Comparison of ENCODE assay signal across 21 cellular contexts in the genomic region with DNA sequence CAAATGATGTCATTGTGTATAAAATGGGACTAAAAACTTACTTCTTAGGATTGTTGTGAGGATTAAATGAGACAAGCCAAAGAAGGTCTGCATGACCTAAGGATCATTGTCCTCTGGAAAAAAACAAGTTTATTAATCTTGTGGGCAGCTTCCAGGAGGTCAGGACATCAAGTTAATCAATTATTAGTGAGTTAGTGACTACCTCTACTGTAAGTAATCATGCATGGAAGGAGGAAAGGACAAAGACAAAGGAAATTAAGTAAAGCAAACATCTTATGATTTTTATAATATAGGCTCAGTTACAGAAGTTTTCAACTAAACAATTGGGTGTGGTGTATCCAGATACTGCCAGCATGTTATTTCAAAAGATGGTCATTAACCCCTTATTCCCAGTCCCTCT.
DNase-seq lines count a peak whose midpoint lies in the region; ATAC-seq and TF ChIP-seq lines count a peak whose summit lies in the region.
"Had no signal": no experiment of that assay in that cellular context is flagged by ENCODE, and none has a peak within 500 bp of the region (broad histone marks: within the 10 kb centered on the region; RNA-seq: fewer than 3 reads in every experiment).

No MANE protein-coding gene starts in this region.

- peaks cover 51% of the 10 kb centered on the region for H3K4me1 Mint-ChIP-seq in nephron
- peaks cover 2 to 9% (median 7%) of the 10 kb centered on the region in 4 donors for H3K4me1 Mint-ChIP-seq in naive thymus-derived CD8-positive, alpha-beta T cell
- H3K4me1 Mint-ChIP-seq: CD4-positive, CD25-positive, alpha-beta regulatory T cell had no signal

- CTCF ChIA-PET in HEK293 (lab: Yijun Ruan, JAX) = interaction anchor here (1.8 kb wide), 1 partner anchor 49 kb away, joined by 6 read pairs; no protein-coding TSS in a partner anchor

- no peak overlapping the region for H3K4me3 ChIP-seq in HEK293 (ENCODE audit: low read depth, low read length)
- H3K4me3 ChIP-seq: BLaER1 had no signal

- no peaks in the 10 kb centered on the region for H3K4me1 ChIP-seq in HEK293 (ENCODE audit: control insufficient read depth, insufficient read depth, low read length)
- H3K4me1 ChIP-seq: BE2C, BLaER1 had no signal

- TF ChIP-seq CTCF in HEK293 (tag by site-specific recombination; IDR thresholded peaks at IDR 0.05) = no peak
- no peak for TF ChIP-seq CTCF in nephron (IDR thresholded peaks at IDR 0.05; ENCODE audit: unreplicated experiment in 3 of 3)

- in situ Hi-C loops in Caki2 (cut with HindIII; ENCODE audit: low pct_unique_long_range_greater_than_20kb, low sequenced_read_pairs) = no loop called here

- no peak overlapping the region for H3K4me3 Mint-ChIP-seq in nephron
- no peak overlapping the region for H3K4me3 Mint-ChIP-seq in naive thymus-derived CD8-positive, alpha-beta T cell
- H3K4me3 Mint-ChIP-seq: CD14-positive monocyte; CD4-positive, alpha-beta memory T cell; CD4-positive, CD25-positive, alpha-beta regulatory T cell; CD8-positive, alpha-beta memory T cell had no signal

- no peak overlapping the region for H3K27ac ChIP-seq in HEK293 (ENCODE audit: extremely low read depth, low read depth, low read length)
- H3K27ac ChIP-seq: BLaER1 had no signal

- H3K27ac Mint-ChIP-seq in nephron = peak overlapping the region; percentile 66 to 88 (median 69)
- no peak overlapping the region for H3K27ac Mint-ChIP-seq in naive thymus-derived CD8-positive, alpha-beta T cell
- H3K27ac Mint-ChIP-seq: CD14-positive monocyte; CD4-positive, alpha-beta memory T cell; CD8-positive, alpha-beta memory T cell had no signal

- peaks cover 9% of the 10 kb centered on the region for H3K27me3 Mint-ChIP-seq in nephron (ENCODE audit: low read depth)
- peaks cover 5 to 20% (median 16%) of the 10 kb centered on the region in 5 donors for H3K27me3 Mint-ChIP-seq in naive thymus-derived CD8-positive, alpha-beta T cell

- ATAC-seq in HG03442 (IDR thresholded peaks at IDR 0.05; ENCODE audit: unreplicated experiment) = no peak
- no peak for ATAC-seq in naive thymus-derived CD8-positive, alpha-beta T cell

- DNase-seq in Caki2 (ENCODE audit: low read depth) (peak; percentile 52), kidney glomerular epithelial cell (lab: John Stamatoyannopoulos, UW) (peak; percentile 44), NCI-H2081 treated with DMSO at 0.1 percent for 48 hours (lab: John Stamatoyannopoulos, UW) (no peak), NCI-H524 (lab: John Stamatoyannopoulos, UW) (no peak)
- DNase-seq in naive thymus-derived CD8-positive, alpha-beta T cell = no peak
- DNase-seq: 8988T; ACHN; BE2C; C1 segment of cervical spinal cord; Calu3; CD4-positive, alpha-beta memory T cell; CD4-positive, CD25-positive, alpha-beta regulatory T cell; CD8-positive, alpha-beta memory T cell; COR-L47; DMS79 treated with DMSO at 0.1 percent for 48 hours; GF-D8 had no signal

- no peaks in the 10 kb centered on the region for H3K36me3 ChIP-seq in HEK293 (ENCODE audit: control insufficient read depth in 2 of 2, insufficient read depth in 1 of 2, low read length in 2 of 2)
- H3K36me3 ChIP-seq: BE2C, BLaER1 had no signal

- no peaks in the 10 kb centered on the region for H3K9me3 ChIP-seq in HEK293 (ENCODE audit: control insufficient read depth, insufficient read depth, low read depth, low read length)
- H3K9me3 ChIP-seq: BE2C, BLaER1 had no signal

- no peaks in the 10 kb centered on the region for H3K36me3 Mint-ChIP-seq in nephron (ENCODE audit: low read depth)
- no peaks in the 10 kb centered on the region for H3K36me3 Mint-ChIP-seq in naive thymus-derived CD8-positive, alpha-beta T cell
- H3K36me3 Mint-ChIP-seq: CD4-positive, alpha-beta memory T cell; CD4-positive, CD25-positive, alpha-beta regulatory T cell; CD8-positive, alpha-beta memory T cell had no signal

- peaks cover 10% of the 10 kb centered on the region for H3K9me3 Mint-ChIP-seq in nephron
- H3K9me3 Mint-ChIP-seq in naive thymus-derived CD8-positive, alpha-beta T cell = no peaks in the 10 kb centered on the region
- H3K9me3 Mint-ChIP-seq: CD4-positive, CD25-positive, alpha-beta regulatory T cell; CD8-positive, alpha-beta memory T cell had no signal

- POLR2A ChIA-PET in HEK293 (lab: Yijun Ruan, JAX) = no interaction called here
- POLR2A ChIA-PET in naive thymus-derived CD8-positive, alpha-beta T cell (lab: Charles Lee) = no interaction called here

TF ChIP-seq in HEK293, 187 proteins besides CTCF, POLR2A, EP300 and RAD21:
- TF ChIP-seq, protein P1, sequence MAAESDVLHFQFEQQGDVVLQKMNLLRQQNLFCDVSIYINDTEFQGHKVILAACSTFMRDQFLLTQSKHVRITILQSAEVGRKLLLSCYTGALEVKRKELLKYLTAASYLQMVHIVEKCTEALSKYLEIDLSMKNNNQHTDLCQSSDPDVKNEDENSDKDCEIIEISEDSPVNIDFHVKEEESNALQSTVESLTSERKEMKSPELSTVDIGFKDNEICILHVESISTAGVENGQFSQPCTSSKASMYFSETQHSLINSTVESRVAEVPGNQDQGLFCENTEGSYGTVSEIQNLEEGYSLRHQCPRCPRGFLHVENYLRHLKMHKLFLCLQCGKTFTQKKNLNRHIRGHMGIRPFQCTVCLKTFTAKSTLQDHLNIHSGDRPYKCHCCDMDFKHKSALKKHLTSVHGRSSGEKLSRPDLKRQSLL (tag by site-specific recombination; IDR thresholded peaks at IDR 0.05) = no peak
- TF ChIP-seq, protein P2, sequence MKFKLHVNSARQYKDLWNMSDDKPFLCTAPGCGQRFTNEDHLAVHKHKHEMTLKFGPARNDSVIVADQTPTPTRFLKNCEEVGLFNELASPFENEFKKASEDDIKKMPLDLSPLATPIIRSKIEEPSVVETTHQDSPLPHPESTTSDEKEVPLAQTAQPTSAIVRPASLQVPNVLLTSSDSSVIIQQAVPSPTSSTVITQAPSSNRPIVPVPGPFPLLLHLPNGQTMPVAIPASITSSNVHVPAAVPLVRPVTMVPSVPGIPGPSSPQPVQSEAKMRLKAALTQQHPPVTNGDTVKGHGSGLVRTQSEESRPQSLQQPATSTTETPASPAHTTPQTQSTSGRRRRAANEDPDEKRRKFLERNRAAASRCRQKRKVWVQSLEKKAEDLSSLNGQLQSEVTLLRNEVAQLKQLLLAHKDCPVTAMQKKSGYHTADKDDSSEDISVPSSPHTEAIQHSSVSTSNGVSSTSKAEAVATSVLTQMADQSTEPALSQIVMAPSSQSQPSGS (tag by site-specific recombination; IDR thresholded peaks at IDR 0.05; ENCODE audit: low read depth) = peak; percentile 34; the same call in 1 of the 2 replicates

Comparison
In these comparisons a context has a peak if more than half of its experiments do, and no peak if none do; other contexts are left out.
1. DNase-seq: peak in Caki2 (single experiment) and kidney glomerular epithelial cell (single experiment); none in NCI-H2081 treated with DMSO at 0.1 percent for 48 hours (single experiment), NCI-H524 (0 of 2) and naive thymus-derived CD8-positive, alpha-beta T cell (0 of 10).
2. H3K27ac Mint-ChIP-seq: peak in nephron (3 of 3); none in naive thymus-derived CD8-positive, alpha-beta T cell (0 of 10).